In the genomic region with DNA sequence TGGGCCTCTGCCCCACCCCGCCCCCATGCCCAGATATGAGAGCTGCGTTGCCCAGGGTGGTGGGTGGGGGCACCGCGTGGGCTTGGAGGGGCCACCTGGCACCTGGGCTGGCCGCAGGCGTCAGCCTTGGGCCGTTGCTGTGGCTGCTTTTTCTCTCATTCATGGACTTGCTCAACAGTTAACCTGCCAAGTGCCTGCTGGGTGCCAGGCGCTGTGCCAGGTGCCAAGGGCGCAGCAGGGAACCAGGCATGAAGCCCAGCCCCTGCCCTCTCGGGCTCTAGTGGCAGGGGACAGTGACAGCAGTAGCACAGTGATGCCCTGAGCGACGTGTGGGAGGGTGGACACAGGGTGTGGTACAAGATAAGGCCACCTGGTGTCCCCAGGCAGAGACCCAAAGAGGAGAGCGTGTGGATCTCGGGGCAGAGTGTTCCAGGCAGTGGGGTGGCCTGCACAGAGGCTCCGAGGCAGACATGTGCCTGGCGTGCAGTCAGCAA, we compare ENCODE assay signal across 2 cellular contexts.
TF ChIP-seq lines count a peak whose summit lies in the region.

No MANE protein-coding gene starts in this region.

TF ChIP-seq in SK-N-SH, 30 proteins besides CTCF, POLR2A, EP300 and RAD21 (continued from another document):
- TF ChIP-seq, protein P1, sequence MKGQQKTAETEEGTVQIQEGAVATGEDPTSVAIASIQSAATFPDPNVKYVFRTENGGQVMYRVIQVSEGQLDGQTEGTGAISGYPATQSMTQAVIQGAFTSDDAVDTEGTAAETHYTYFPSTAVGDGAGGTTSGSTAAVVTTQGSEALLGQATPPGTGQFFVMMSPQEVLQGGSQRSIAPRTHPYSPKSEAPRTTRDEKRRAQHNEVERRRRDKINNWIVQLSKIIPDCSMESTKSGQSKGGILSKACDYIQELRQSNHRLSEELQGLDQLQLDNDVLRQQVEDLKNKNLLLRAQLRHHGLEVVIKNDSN (IDR thresholded peaks at IDR 0.05; ENCODE audit: borderline replicate concordance, low read depth) = no peak
- TF ChIP-seq GABPA (IDR thresholded peaks at IDR 0.05; ENCODE audit: low read depth) = no peak
- no peak for TF ChIP-seq MXI1 (IDR thresholded peaks at IDR 0.05; ENCODE audit: low read depth, low read length)
- TF ChIP-seq, protein P2, sequence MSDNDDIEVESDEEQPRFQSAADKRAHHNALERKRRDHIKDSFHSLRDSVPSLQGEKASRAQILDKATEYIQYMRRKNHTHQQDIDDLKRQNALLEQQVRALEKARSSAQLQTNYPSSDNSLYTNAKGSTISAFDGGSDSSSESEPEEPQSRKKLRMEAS (IDR thresholded peaks at IDR 0.05; ENCODE audit: low read depth) = no peak
- no peak for TF ChIP-seq TCF12 (IDR thresholded peaks at IDR 0.05)

TF ChIP-seq in SK-N-SH treated with all-trans-retinoic acid at 6 μM for 48 hours, 23 proteins besides CTCF, POLR2A, EP300 and RAD21 (continued from another document):
- TF ChIP-seq, protein P3, sequence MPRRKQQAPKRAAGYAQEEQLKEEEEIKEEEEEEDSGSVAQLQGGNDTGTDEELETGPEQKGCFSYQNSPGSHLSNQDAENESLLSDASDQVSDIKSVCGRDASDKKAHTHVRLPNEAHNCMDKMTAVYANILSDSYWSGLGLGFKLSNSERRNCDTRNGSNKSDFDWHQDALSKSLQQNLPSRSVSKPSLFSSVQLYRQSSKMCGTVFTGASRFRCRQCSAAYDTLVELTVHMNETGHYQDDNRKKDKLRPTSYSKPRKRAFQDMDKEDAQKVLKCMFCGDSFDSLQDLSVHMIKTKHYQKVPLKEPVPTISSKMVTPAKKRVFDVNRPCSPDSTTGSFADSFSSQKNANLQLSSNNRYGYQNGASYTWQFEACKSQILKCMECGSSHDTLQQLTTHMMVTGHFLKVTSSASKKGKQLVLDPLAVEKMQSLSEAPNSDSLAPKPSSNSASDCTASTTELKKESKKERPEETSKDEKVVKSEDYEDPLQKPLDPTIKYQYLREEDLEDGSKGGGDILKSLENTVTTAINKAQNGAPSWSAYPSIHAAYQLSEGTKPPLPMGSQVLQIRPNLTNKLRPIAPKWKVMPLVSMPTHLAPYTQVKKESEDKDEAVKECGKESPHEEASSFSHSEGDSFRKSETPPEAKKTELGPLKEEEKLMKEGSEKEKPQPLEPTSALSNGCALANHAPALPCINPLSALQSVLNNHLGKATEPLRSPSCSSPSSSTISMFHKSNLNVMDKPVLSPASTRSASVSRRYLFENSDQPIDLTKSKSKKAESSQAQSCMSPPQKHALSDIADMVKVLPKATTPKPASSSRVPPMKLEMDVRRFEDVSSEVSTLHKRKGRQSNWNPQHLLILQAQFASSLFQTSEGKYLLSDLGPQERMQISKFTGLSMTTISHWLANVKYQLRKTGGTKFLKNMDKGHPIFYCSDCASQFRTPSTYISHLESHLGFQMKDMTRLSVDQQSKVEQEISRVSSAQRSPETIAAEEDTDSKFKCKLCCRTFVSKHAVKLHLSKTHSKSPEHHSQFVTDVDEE (CRISPR knock-in tag; IDR thresholded peaks at IDR 0.05) = no peak
